Comparison of ENCODE assay signal across 32 cellular contexts in genomic region chr17:51486885-51487520, GRCh38.
"Had no signal": no experiment of that assay in that cellular context is flagged by ENCODE, and none has a peak within 500 bp of the region (broad histone marks: within the 10 kb centered on the region; RNA-seq: fewer than 3 reads in every experiment).

No MANE protein-coding gene starts in this region.

- H3K27me3 Mint-ChIP-seq: activated CD4-positive, alpha-beta T cell treated with anti-CD3 and anti-CD28 coated beads for 36 hours; activated CD4-positive, alpha-beta T cell treated with anti-CD3 and anti-CD28 coated beads, Interleukin-2, amount 10 ng/mL, durations not matched to agents 7 days and 5 days had no signal

- FAIRE-seq: bronchial epithelial cell, TTC549 had no signal

- H3K4me3 Mint-ChIP-seq: activated B cell treated with CpG ODN at 0.5 μM for 24 hours; activated CD4-positive, alpha-beta memory T cell treated with anti-CD3 and anti-CD28 coated beads, Interleukin-2, amount 10 ng/mL, durations not matched to agents 7 days and 5 days; activated CD4-positive, alpha-beta T cell treated with anti-CD3 and anti-CD28 coated beads for 36 hours; activated CD4-positive, alpha-beta T cell treated with anti-CD3 and anti-CD28 coated beads, Interleukin-2, amount 10 ng/mL, durations not matched to agents 7 days and 5 days; activated CD8-positive, alpha-beta memory T cell treated with anti-CD3 and anti-CD28 coated beads, Interleukin-2, amount 10 ng/mL, durations not matched to agents 7 days and 5 days; activated CD8-positive, alpha-beta T cell treated with anti-CD3 and anti-CD28 coated beads, Interleukin-2, amount 10 ng/mL, durations not matched to agents 7 days and 5 days; activated naive CD4-positive, alpha-beta T cell treated with anti-CD3 and anti-CD28 coated beads, Interleukin-2, amount 10 ng/mL, durations not matched to agents 7 days and 5 days; activated naive CD4-positive, alpha-beta T cell treated with anti-CD3 and anti-CD28 coated beads, Interleukin-2, amount 50 U/mL, for 24 hours; activated naive CD8-positive, alpha-beta T cell; activated naive CD8-positive, alpha-beta T cell treated with anti-CD3 and anti-CD28 coated beads, Interleukin-2, amount 10 ng/mL, durations not matched to agents 7 days and 5 days; activated naive CD8-positive, alpha-beta T cell treated with anti-CD3 and anti-CD28 coated beads, Interleukin-2, amount 50 U/mL, for 24 hours; activated T-cell treated with anti-CD3 and anti-CD28 coated beads, Interleukin-2, amount 50 U/mL, for 24 hours; brain; central memory CD8-positive, alpha-beta T cell; T-helper 1 cell treated with Interleukin-12 subunit alpha and Interleukin-12 subunit beta and Interleukin-4 antibody, amounts not matched to agents 30 μg/mL and 1 μg/mL, for 36 hours; T-helper 2 cell treated with Interferon-gamma antibody and Interleukin-4, amounts not matched to agents 5 μg/mL and 100 μg/mL, for 36 hours had no signal

- ATAC-seq: activated CD8-positive, alpha-beta memory T cell treated with anti-CD3 and anti-CD28 coated beads, Interleukin-2, amount 10 ng/mL, durations not matched to agents 7 days and 5 days; activated CD8-positive, alpha-beta T cell treated with anti-CD3 and anti-CD28 coated beads, Interleukin-2, amount 10 ng/mL, durations not matched to agents 7 days and 5 days had no signal

- DNase-seq: activated B cell treated with CpG ODN at 0.5 μM for 24 hours; activated CD4-positive, alpha-beta memory T cell treated with anti-CD3 and anti-CD28 coated beads, Interleukin-2, amount 10 ng/mL, durations not matched to agents 7 days and 5 days; activated CD4-positive, alpha-beta T cell treated with anti-CD3 and anti-CD28 coated beads for 1 hour; activated CD4-positive, alpha-beta T cell treated with anti-CD3 and anti-CD28 coated beads for 36 hours; activated CD4-positive, alpha-beta T cell treated with anti-CD3 and anti-CD28 coated beads for 48 hours; activated CD4-positive, alpha-beta T cell treated with anti-CD3 and anti-CD28 coated beads, Interleukin-2, amount 10 ng/mL, durations not matched to agents 7 days and 5 days; activated CD4-positive, alpha-beta T cell treated with anti-CD3 and anti-CD28 coated beads, Interleukin-2, amount 50 U/mL, for 48 hours; activated CD8-positive, alpha-beta memory T cell treated with anti-CD3 and anti-CD28 coated beads for 24 hours; activated CD8-positive, alpha-beta memory T cell treated with anti-CD3 and anti-CD28 coated beads, Interleukin-2, amount 10 ng/mL, durations not matched to agents 7 days and 5 days; activated CD8-positive, alpha-beta memory T cell treated with anti-CD3 and anti-CD28 coated beads, Interleukin-2, amount 50 U/mL, for 48 hours; activated CD8-positive, alpha-beta T cell treated with anti-CD3 and anti-CD28 coated beads, Interleukin-2, amount 10 ng/mL, durations not matched to agents 7 days and 5 days; activated effector memory CD4-positive, alpha-beta T cell treated with Interleukin-2 at 50 U/mL for 16 hours; activated gamma-delta T cell; activated naive CD4-positive, alpha-beta T cell treated with anti-CD3 and anti-CD28 coated beads, Interleukin-2, amount 10 ng/mL, durations not matched to agents 7 days and 5 days; activated naive CD4-positive, alpha-beta T cell treated with Interleukin-2 at 50 U/mL for 16 hours; activated naive CD8-positive, alpha-beta T cell treated with anti-CD3 and anti-CD28 coated beads, Interleukin-2, amount 10 ng/mL, durations not matched to agents 7 days and 5 days; activated naive CD8-positive, alpha-beta T cell treated with anti-CD3 and anti-CD28 coated beads, Interleukin-2, amount 50 U/mL, for 24 hours; activated T-cell treated with anti-CD3 and anti-CD28 coated beads, Interleukin-2, amount 50 U/mL, for 24 hours; activated T-cell treated with anti-CD3 and anti-CD28 coated beads, Interleukin-2, amount 50 U/mL, for 48 hours; T-helper 2 cell; T-helper 9 cell had no signal

- H3K27me3 ChIP-seq: ascending aorta, cardiac muscle cell had no signal

- H3K27ac ChIP-seq: ascending aorta, cardiac muscle cell had no signal

- H3K4me1 Mint-ChIP-seq: activated B cell treated with CpG ODN at 0.5 μM for 24 hours; activated CD8-positive, alpha-beta memory T cell treated with anti-CD3 and anti-CD28 coated beads, Interleukin-2, amount 10 ng/mL, durations not matched to agents 7 days and 5 days; brain; central memory CD8-positive, alpha-beta T cell had no signal

- H3K9me3 Mint-ChIP-seq: activated B cell treated with CpG ODN at 0.5 μM for 24 hours; activated CD4-positive, alpha-beta memory T cell treated with anti-CD3 and anti-CD28 coated beads, Interleukin-2, amount 10 ng/mL, durations not matched to agents 7 days and 5 days; activated CD4-positive, alpha-beta T cell treated with anti-CD3 and anti-CD28 coated beads, Interleukin-2, amount 10 ng/mL, durations not matched to agents 7 days and 5 days; activated naive CD4-positive, alpha-beta T cell treated with anti-CD3 and anti-CD28 coated beads, Interleukin-2, amount 50 U/mL, for 24 hours; activated naive CD8-positive, alpha-beta T cell treated with anti-CD3 and anti-CD28 coated beads, Interleukin-2, amount 10 ng/mL, durations not matched to agents 7 days and 5 days; activated T-cell treated with anti-CD3 and anti-CD28 coated beads, Interleukin-2, amount 50 U/mL, for 24 hours; central memory CD8-positive, alpha-beta T cell; T-helper 1 cell treated with Interleukin-12 subunit alpha and Interleukin-12 subunit beta and Interleukin-4 antibody, amounts not matched to agents 30 μg/mL and 1 μg/mL, for 36 hours; T-helper 2 cell treated with Interferon-gamma antibody and Interleukin-4, amounts not matched to agents 5 μg/mL and 100 μg/mL, for 36 hours had no signal

- H3K36me3 ChIP-seq: ascending aorta, cardiac muscle cell had no signal

- H3K27ac Mint-ChIP-seq: activated B cell treated with CpG ODN at 0.5 μM for 24 hours; activated CD4-positive, alpha-beta memory T cell treated with anti-CD3 and anti-CD28 coated beads, Interleukin-2, amount 10 ng/mL, durations not matched to agents 7 days and 5 days; activated CD4-positive, alpha-beta T cell treated with anti-CD3 and anti-CD28 coated beads for 36 hours; activated CD4-positive, alpha-beta T cell treated with anti-CD3 and anti-CD28 coated beads, Interleukin-2, amount 10 ng/mL, durations not matched to agents 7 days and 5 days; activated CD8-positive, alpha-beta memory T cell treated with anti-CD3 and anti-CD28 coated beads, Interleukin-2, amount 10 ng/mL, durations not matched to agents 7 days and 5 days; activated CD8-positive, alpha-beta T cell treated with anti-CD3 and anti-CD28 coated beads, Interleukin-2, amount 10 ng/mL, durations not matched to agents 7 days and 5 days; activated naive CD4-positive, alpha-beta T cell treated with anti-CD3 and anti-CD28 coated beads, Interleukin-2, amount 10 ng/mL, durations not matched to agents 7 days and 5 days; activated naive CD4-positive, alpha-beta T cell treated with anti-CD3 and anti-CD28 coated beads, Interleukin-2, amount 50 U/mL, for 24 hours; activated naive CD8-positive, alpha-beta T cell; activated naive CD8-positive, alpha-beta T cell treated with anti-CD3 and anti-CD28 coated beads, Interleukin-2, amount 10 ng/mL, durations not matched to agents 7 days and 5 days; activated naive CD8-positive, alpha-beta T cell treated with anti-CD3 and anti-CD28 coated beads, Interleukin-2, amount 50 U/mL, for 24 hours; activated T-cell treated with anti-CD3 and anti-CD28 coated beads, Interleukin-2, amount 50 U/mL, for 24 hours; activated T-helper 2 cell treated with anti-CD3 and anti-CD28 coated beads, Interferon-gamma antibody, Interleukin-2, Interleukin-4, amounts not matched to agents 10 μg/mL and 5 μg/mL and 100 μg/mL, durations not matched to agents 14 hours and 24 hours and 36 hours; brain; T-helper 1 cell treated with Interleukin-12 subunit alpha and Interleukin-12 subunit beta and Interleukin-4 antibody, amounts not matched to agents 30 μg/mL and 1 μg/mL, for 36 hours; T-helper 2 cell treated with Interferon-gamma antibody and Interleukin-4, amounts not matched to agents 5 μg/mL and 100 μg/mL, for 36 hours had no signal

- H3K4me3 ChIP-seq: ascending aorta, cardiac muscle cell had no signal

- H3K36me3 Mint-ChIP-seq: activated CD8-positive, alpha-beta memory T cell treated with anti-CD3 and anti-CD28 coated beads, Interleukin-2, amount 10 ng/mL, durations not matched to agents 7 days and 5 days; activated naive CD4-positive, alpha-beta T cell treated with anti-CD3 and anti-CD28 coated beads, Interleukin-2, amount 10 ng/mL, durations not matched to agents 7 days and 5 days; activated naive CD4-positive, alpha-beta T cell treated with anti-CD3 and anti-CD28 coated beads, Interleukin-2, amount 50 U/mL, for 24 hours; activated naive CD8-positive, alpha-beta T cell; activated naive CD8-positive, alpha-beta T cell treated with anti-CD3 and anti-CD28 coated beads, Interleukin-2, amount 10 ng/mL, durations not matched to agents 7 days and 5 days; brain had no signal

- H3K4me1 ChIP-seq: ascending aorta had no signal
